ENCODE assay signal across 15 cellular contexts in genomic region chr1:186494832-186495271, GRCh38. TPM values are rescaled to one million over a fixed set of nuclear protein-coding genes. Genes with fewer than 3 reads are reported as not detected.
DNase-seq lines count a peak whose midpoint lies in the region; ATAC-seq and TF ChIP-seq lines count a peak whose summit lies in the region.
"Had no signal": no experiment of that assay in that cellular context is flagged by ENCODE, and none has a peak within 500 bp of the region (broad histone marks: within the 10 kb centered on the region; RNA-seq: fewer than 3 reads in every experiment).

No MANE protein-coding gene starts in this region.

- peak; percentile 64 for DNase-seq in PC-3
- DNase-seq in stimulated activated naive B cell treated with anti-CD40 and anti-IgM and Interleukin-4, amounts not matched to agents 10 μg/mL and 1 μg/mL and 100 μg/mL, for 72 hours, result no peak
- DNase-seq in C1 segment of cervical spinal cord (lab: John Stamatoyannopoulos, UW), result no peak
- no peak for DNase-seq in NCI-H1048 (lab: John Stamatoyannopoulos, UW)
- DNase-seq in superior temporal gyrus (ENCODE audit: extremely low spot score), result no peak
- DNase-seq: CD8-positive, alpha-beta T cell; effector memory CD4-positive, alpha-beta T cell; NCI-H69; retina; testis had no signal

- peaks cover 14% of the 10 kb centered on the region for H3F3A ChIP-seq in PC-3 (ENCODE audit: low read length, unreplicated experiment)

- no TSS peak for BruUV-seq in PC-3 (replicated peaks; lab: Mats Ljungman, UMichigan)

- peak overlapping the region; percentile 62 for H3K9ac ChIP-seq in PC-3 (ENCODE audit: low read length)

- no peaks in the 10 kb centered on the region for H3K79me2 ChIP-seq in PC-3 (ENCODE audit: low read length)

- H2AFZ ChIP-seq in PC-3 (ENCODE audit: low read length), result 0 out of 2 replicates have a peak overlapping the region, but pooled peaks have one; percentile 3

- H3K9me2 ChIP-seq in PC-3 (replicated peaks; ENCODE audit: low read length), result no peaks in the 10 kb centered on the region

- no peaks in the 10 kb centered on the region for H3K36me3 ChIP-seq in PC-3 (ENCODE audit: low read depth, low read length)
- H3K36me3 ChIP-seq: ascending aorta had no signal

- H3K4me1 ChIP-seq in PC-3 (ENCODE audit: insufficient read depth, low read length), result peaks cover 60% of the 10 kb centered on the region
- H3K4me1 ChIP-seq: ascending aorta, testis had no signal

- no peak for TF ChIP-seq CTCF in PC-3 (conservative IDR thresholded peaks at IDR 0.05; ENCODE audit: low read depth, low read length)

- no peaks in the 10 kb centered on the region for H3K9me3 ChIP-seq in PC-3 (ENCODE audit: low read length)
- H3K9me3 ChIP-seq: ascending aorta, testis had no signal

- H3K36me3 Mint-ChIP-seq in stimulated activated naive B cell treated with anti-CD40 and anti-IgM and Interleukin-4, amounts not matched to agents 10 μg/mL and 1 μg/mL and 100 μg/mL, for 72 hours, result no peaks in the 10 kb centered on the region
- H3K36me3 Mint-ChIP-seq: CD8-positive, alpha-beta T cell had no signal

- H3K4me1 Mint-ChIP-seq in stimulated activated naive B cell treated with anti-CD40 and anti-IgM and Interleukin-4, amounts not matched to agents 10 μg/mL and 1 μg/mL and 100 μg/mL, for 72 hours, result peaks cover 3 to 6% of the 10 kb centered on the region in 2 donors

- intact Hi-C loops in PC-3 (cut with micrococcal nuclease), result no loop called here

- no peaks in the 10 kb centered on the region for H4K20me1 ChIP-seq in PC-3 (ENCODE audit: low read length)

- no peak overlapping the region for H3K27ac Mint-ChIP-seq in stimulated activated naive B cell treated with anti-CD40 and anti-IgM and Interleukin-4, amounts not matched to agents 10 μg/mL and 1 μg/mL and 100 μg/mL, for 72 hours
- H3K27ac Mint-ChIP-seq: CD8-positive, alpha-beta T cell had no signal

- H3K4me2 ChIP-seq in PC-3 (ENCODE audit: low read length), result peak overlapping the region; percentile 6

- no peak overlapping the region for H3K4me3 Mint-ChIP-seq in stimulated activated naive B cell treated with anti-CD40 and anti-IgM and Interleukin-4, amounts not matched to agents 10 μg/mL and 1 μg/mL and 100 μg/mL, for 72 hours
- H3K4me3 Mint-ChIP-seq: CD8-positive, alpha-beta T cell had no signal

- CTCF ChIA-PET in PC-3 (lab: Charles Lee), result no interaction called here

- H3K27me3 Mint-ChIP-seq in stimulated activated naive B cell treated with anti-CD40 and anti-IgM and Interleukin-4, amounts not matched to agents 10 μg/mL and 1 μg/mL and 100 μg/mL, for 72 hours, result no peaks in the 10 kb centered on the region

- H3K9me3 Mint-ChIP-seq in stimulated activated naive B cell treated with anti-CD40 and anti-IgM and Interleukin-4, amounts not matched to agents 10 μg/mL and 1 μg/mL and 100 μg/mL, for 72 hours, result no peaks in the 10 kb centered on the region
- H3K9me3 Mint-ChIP-seq: CD8-positive, alpha-beta T cell had no signal

- no peak overlapping the region for H3K4me3 ChIP-seq in PC-3 (ENCODE audit: low read length)
- H3K4me3 ChIP-seq: ascending aorta, testis had no signal

- ATAC-seq in GM19023 (IDR thresholded peaks at IDR 0.05; ENCODE audit: unreplicated experiment) (peak; percentile 46), HG02798 (IDR thresholded peaks at IDR 0.05; ENCODE audit: poor library complexity, unreplicated experiment) (peak; percentile 57), PC-3 (peak; percentile 35)
- peak; percentile 56 to 58 for ATAC-seq in stimulated activated naive B cell treated with anti-CD40 and anti-IgM and Interleukin-4, amounts not matched to agents 10 μg/mL and 1 μg/mL and 100 μg/mL, for 72 hours (replicated peaks)
- ATAC-seq: CD8-positive, alpha-beta T cell had no signal

- POLR2A ChIA-PET in PC-3 (lab: Charles Lee; ENCODE audit: unreplicated experiment), result no interaction called here

- H3K27ac ChIP-seq in PC-3 (ENCODE audit: low read length), result peak overlapping the region; percentile 95
- H3K27ac ChIP-seq: ascending aorta, testis had no signal

- H3K27me3 ChIP-seq in PC-3 (ENCODE audit: low read length), result no peaks in the 10 kb centered on the region
- H3K27me3 ChIP-seq: ascending aorta, testis had no signal

RNA-seq across cellular contexts. Expression of gene PDC, which starts 33.9 kb away (rescaled TPM):
- not detected in 2 replicates for total RNA-seq in PC-3 (2014; rRNA removed)
- total RNA-seq: ascending aorta; CD8-positive, alpha-beta T cell; HT-29; myocyte had no signal
